16 cellular contexts compared by ENCODE assay signal in genomic region chr22:44211946-44212930, GRCh38. TPM values are rescaled to one million over a fixed set of nuclear protein-coding genes. Genes with fewer than 3 reads are reported as not detected.
DNase-seq lines count a peak whose midpoint lies in the region; ATAC-seq and TF ChIP-seq lines count a peak whose summit lies in the region.
"Had no signal": no experiment of that assay in that cellular context is flagged by ENCODE, and none has a peak within 500 bp of the region (broad histone marks: within the 10 kb centered on the region; RNA-seq: fewer than 3 reads in every experiment).

No MANE protein-coding gene starts in this region.

- peaks cover 5% of the 10 kb centered on the region for H3K36me3 Mint-ChIP-seq in activated T-helper 1 cell treated with anti-CD3 and anti-CD28 coated beads, Interleukin-12 subunit alpha, Interleukin-12 subunit beta, Interleukin-2, Interleukin-4 antibody, amounts not matched to agents 30 ng/mL and 10 ng/mL and 1 ng/mL, durations not matched to agents 14 hours and 24 hours and 36 hours (ENCODE audit: low read depth)

- H3K9me2 ChIP-seq in OCI-LY7 (ENCODE audit: insufficient read depth, low read length): no peaks in the 10 kb centered on the region

- H4K20me1 ChIP-seq in OCI-LY7 (ENCODE audit: insufficient read depth, low read length): no peaks in the 10 kb centered on the region

- TF ChIP-seq POLR2A in vagina (IDR thresholded peaks at IDR 0.05): no peak

- CTCF ChIA-PET in OCI-LY7 (lab: Charles Lee; ENCODE audit: unreplicated experiment): no interaction called here

- H3K27ac ChIP-seq in vagina (peak overlapping the region; percentile 69), OCI-LY7 (ENCODE audit: low read depth, low read length, poor library complexity, severe bottlenecking) (no peak overlapping the region)
- H3K27ac ChIP-seq: SJSA1, upper lobe of right lung had no signal

- intact Hi-C loops in left ventricle myocardium superior (cut with micrococcal nuclease) (no loop called here), Right ventricle myocardium superior (cut with DNase I) (no loop called here), vagina (cut with DNase I) (no loop called here), OCI-LY7 (cut with micrococcal nuclease; ENCODE audit: unreplicated experiment) (no loop called here)
- intact Hi-C loops in activated T-helper 1 cell treated with anti-CD3 and anti-CD28 coated beads, Interleukin-12 subunit alpha, Interleukin-12 subunit beta, Interleukin-2, Interleukin-4 antibody, amounts not matched to agents 30 ng/mL and 10 ng/mL and 1 ng/mL, durations not matched to agents 14 hours and 24 hours and 36 hours (cut with micrococcal nuclease): no loop called here

- no peak for TF ChIP-seq CTCF in choroid plexus epithelial cell (conservative IDR thresholded peaks at IDR 0.05; ENCODE audit: low read depth, low read length)
- no peak for TF ChIP-seq CTCF in vagina (IDR thresholded peaks at IDR 0.05)
- TF ChIP-seq CTCF in OCI-LY7 (conservative IDR thresholded peaks at IDR 0.05; ENCODE audit: low read length): no peak

- H3K79me2 ChIP-seq in OCI-LY7 (ENCODE audit: insufficient read depth, low read depth, low read length): no peaks in the 10 kb centered on the region

- H3K4me3 Mint-ChIP-seq in activated T-helper 1 cell treated with anti-CD3 and anti-CD28 coated beads, Interleukin-12 subunit alpha, Interleukin-12 subunit beta, Interleukin-2, Interleukin-4 antibody, amounts not matched to agents 30 ng/mL and 10 ng/mL and 1 ng/mL, durations not matched to agents 14 hours and 24 hours and 36 hours: no peak overlapping the region
- H3K4me3 Mint-ChIP-seq: HFFc6, WTC11 had no signal

- no peaks in the 10 kb centered on the region for H3K27me3 Mint-ChIP-seq in activated T-helper 1 cell treated with anti-CD3 and anti-CD28 coated beads, Interleukin-12 subunit alpha, Interleukin-12 subunit beta, Interleukin-2, Interleukin-4 antibody, amounts not matched to agents 30 ng/mL and 10 ng/mL and 1 ng/mL, durations not matched to agents 14 hours and 24 hours and 36 hours (ENCODE audit: insufficient read depth)

- H3K36me3 ChIP-seq in vagina: no peaks in the 10 kb centered on the region
- H3K36me3 ChIP-seq in OCI-LY7 (ENCODE audit: insufficient read depth, low read length): no peaks in the 10 kb centered on the region
- H3K36me3 ChIP-seq: SJSA1, upper lobe of right lung had no signal

- H3K4me1 ChIP-seq in vagina (peaks cover 17% of the 10 kb centered on the region), OCI-LY7 (ENCODE audit: insufficient read depth, low read length, poor library complexity, severe bottlenecking) (no peaks in the 10 kb centered on the region)
- H3K4me1 ChIP-seq: SJSA1, upper lobe of right lung had no signal

- no peak overlapping the region for H3K4me2 ChIP-seq in OCI-LY7 (ENCODE audit: low read length)

- no peaks in the 10 kb centered on the region for H3K4me1 Mint-ChIP-seq in activated T-helper 1 cell treated with anti-CD3 and anti-CD28 coated beads, Interleukin-12 subunit alpha, Interleukin-12 subunit beta, Interleukin-2, Interleukin-4 antibody, amounts not matched to agents 30 ng/mL and 10 ng/mL and 1 ng/mL, durations not matched to agents 14 hours and 24 hours and 36 hours (ENCODE audit: low read depth)
- H3K4me1 Mint-ChIP-seq: WTC11 had no signal

- POLR2A ChIA-PET in OCI-LY7 (lab: Charles Lee): no interaction called here

- H3K9me3 ChIP-seq in vagina: no peaks in the 10 kb centered on the region
- H3K9me3 ChIP-seq in OCI-LY7 (ENCODE audit: low read length): no peaks in the 10 kb centered on the region

- ATAC-seq in left ventricle myocardium superior (peak; percentile 31), Right ventricle myocardium superior (ENCODE audit: poor library complexity) (no peak), HG03159 (IDR thresholded peaks at IDR 0.05; ENCODE audit: unreplicated experiment) (no peak)
- ATAC-seq: mucosa of descending colon, WTC11 had no signal

- H3K27ac Mint-ChIP-seq in activated T-helper 1 cell treated with anti-CD3 and anti-CD28 coated beads, Interleukin-12 subunit alpha, Interleukin-12 subunit beta, Interleukin-2, Interleukin-4 antibody, amounts not matched to agents 30 ng/mL and 10 ng/mL and 1 ng/mL, durations not matched to agents 14 hours and 24 hours and 36 hours: no peak overlapping the region
- H3K27ac Mint-ChIP-seq: HFFc6, WTC11 had no signal

- H3K9me3 Mint-ChIP-seq in activated T-helper 1 cell treated with anti-CD3 and anti-CD28 coated beads, Interleukin-12 subunit alpha, Interleukin-12 subunit beta, Interleukin-2, Interleukin-4 antibody, amounts not matched to agents 30 ng/mL and 10 ng/mL and 1 ng/mL, durations not matched to agents 14 hours and 24 hours and 36 hours: no peaks in the 10 kb centered on the region

- no peak overlapping the region for H3K4me3 ChIP-seq in choroid plexus epithelial cell (ENCODE audit: low read depth, low read length)
- no peak overlapping the region for H3K4me3 ChIP-seq in vagina
- no peak overlapping the region for H3K4me3 ChIP-seq in OCI-LY7 (ENCODE audit: low read depth, low read length, poor library complexity, severe bottlenecking)
- H3K4me3 ChIP-seq: mucosa of descending colon, SJSA1, upper lobe of right lung had no signal

- H3K27me3 ChIP-seq in vagina: no peaks in the 10 kb centered on the region
- H3K27me3 ChIP-seq: SJSA1, upper lobe of right lung had no signal

- no peak for DNase-seq in left ventricle myocardium superior
- DNase-seq in Right ventricle myocardium superior: no peak
- DNase-seq in choroid plexus epithelial cell (ENCODE audit: low read depth): peak; percentile 6
- peak; percentile 40 for DNase-seq in mucosa of gallbladder (ENCODE audit: low spot score)
- DNase-seq in vagina (ENCODE audit: extremely low spot score in 2 of 2): peak; percentile 34 to 79
- no peak for DNase-seq in OCI-LY7 (ENCODE audit: low spot score)
- DNase-seq in activated T-helper 1 cell treated with anti-CD3 and anti-CD28 coated beads, Interleukin-12 subunit alpha, Interleukin-12 subunit beta, Interleukin-2, Interleukin-4 antibody, amounts not matched to agents 30 ng/mL and 10 ng/mL and 1 ng/mL, durations not matched to agents 14 hours and 24 hours and 36 hours (ENCODE audit: low spot score): no peak
- DNase-seq: activated T-cell treated with anti-CD3 and anti-CD28 coated beads for 4 hours, HFFc6, mucosa of descending colon, NCI-H1092, NCI-H69, upper lobe of right lung had no signal

- H2AFZ ChIP-seq in OCI-LY7 (ENCODE audit: low read length): no peak overlapping the region

- no TSS peak for BruUV-seq in OCI-LY7 (replicated peaks; lab: Mats Ljungman, UMichigan)

RNA-seq across cellular contexts. Expression of gene PARVG, which starts 31.5 kb away (rescaled TPM):
- total RNA-seq in left ventricle myocardium superior: 3.5 TPM
- total RNA-seq in Right ventricle myocardium superior: 3.5 TPM
- 23.3 TPM for total RNA-seq in mucosa of gallbladder
- total RNA-seq in vagina: 29.5 TPM
- 0.28 and 0.85 TPM in 2 replicates for total RNA-seq in OCI-LY7 (2014; rRNA removed; shearing (Covaris generic))
- 7.7 and 8.6 TPM in 2 replicates for total RNA-seq in OCI-LY7 (2022)
- 50.6 and 52.8 TPM in 2 replicates for total RNA-seq in activated T-helper 1 cell treated with anti-CD3 and anti-CD28 coated beads, Interleukin-12 subunit alpha, Interleukin-12 subunit beta, Interleukin-2, Interleukin-4 antibody, amounts not matched to agents 30 ng/mL and 10 ng/mL and 1 ng/mL, durations not matched to agents 14 hours and 24 hours and 36 hours
- total RNA-seq: HFFc6, SJSA1 had no signal

Comparison
In these comparisons a context has a peak if more than half of its experiments do, and no peak if none do; other contexts are left out.
1. DNase-seq: peak in choroid plexus epithelial cell (single experiment), mucosa of gallbladder (single experiment) and vagina (2 of 2); none in left ventricle myocardium superior (single experiment), Right ventricle myocardium superior (single experiment), OCI-LY7 (single experiment) and activated T-helper 1 cell treated with anti-CD3 and anti-CD28 coated beads, Interleukin-12 subunit alpha, Interleukin-12 subunit beta, Interleukin-2, Interleukin-4 antibody, amounts not matched to agents 30 ng/mL and 10 ng/mL and 1 ng/mL, durations not matched to agents 14 hours and 24 hours and 36 hours (single experiment).